Comparison of ENCODE assay signal across 11 cellular contexts in the genomic region with DNA sequence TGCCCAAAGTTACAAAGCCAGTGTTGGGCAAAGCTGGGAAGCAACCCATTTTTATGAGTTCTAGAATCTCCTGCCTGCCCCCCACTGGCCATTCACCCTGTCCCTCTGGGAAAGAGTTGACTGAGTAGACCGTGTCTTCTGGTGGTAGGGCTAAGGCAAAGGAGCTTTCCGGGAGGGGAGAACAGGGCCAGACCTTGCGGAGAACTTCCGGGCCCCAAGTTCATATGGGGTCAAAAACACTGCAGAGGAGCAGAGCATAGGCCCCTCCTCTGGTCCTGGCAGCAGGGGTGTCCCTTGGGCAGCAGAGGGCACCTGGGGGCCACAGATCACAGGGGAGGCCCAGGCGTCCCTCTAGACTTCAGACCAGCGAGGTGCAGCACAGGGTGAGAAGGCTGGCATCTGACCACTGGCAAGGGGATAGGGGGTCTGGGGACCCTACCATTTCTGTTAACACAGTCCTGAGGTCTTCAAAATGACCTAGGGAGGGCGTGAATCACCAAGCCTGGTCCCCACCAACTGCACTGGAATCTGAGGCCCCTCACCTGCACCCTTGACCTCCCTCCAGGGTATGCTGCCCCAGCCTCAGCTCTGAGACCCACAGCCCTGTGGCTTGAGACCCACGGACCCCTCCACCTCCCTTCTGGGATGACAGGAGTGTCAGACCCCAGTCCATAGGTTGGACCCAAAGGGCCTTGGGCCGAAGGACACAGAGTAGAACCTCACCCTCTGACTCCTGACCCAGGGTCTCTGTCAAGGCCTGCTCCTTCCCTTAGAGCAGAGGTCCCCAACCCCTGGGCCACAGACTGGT. TPM values are rescaled to one million over a fixed set of nuclear protein-coding genes. Genes with fewer than 3 reads are reported as not detected.
DNase-seq lines count a peak whose midpoint lies in the region; ATAC-seq, FAIRE-seq and TF ChIP-seq lines count a peak whose summit lies in the region.
"Had no signal": no experiment of that assay in that cellular context is flagged by ENCODE, and none has a peak within 500 bp of the region (broad histone marks: within the 10 kb centered on the region; RNA-seq: fewer than 3 reads in every experiment).

No MANE protein-coding gene starts in this region.

- intact Hi-C loops in right cardiac atrium (cut with DNase I), result no loop called here

- no peak for ATAC-seq in activated T-cell treated with anti-CD3 and anti-CD28 coated beads, Interleukin-2, amount 50 U/mL, for 72 hours (replicated peaks in 1 of 2)
- no peak for ATAC-seq in right cardiac atrium
- no peak for ATAC-seq in stimulated activated naive B cell treated with anti-CD40 and anti-IgM and Interleukin-4, amounts not matched to agents 10 μg/mL and 1 μg/mL and 100 μg/mL, for 72 hours (replicated peaks)

- H3K36me3 ChIP-seq in SU-DHL-6 (ENCODE audit: low read length), result no peaks in the 10 kb centered on the region

- TF ChIP-seq CTCF in SU-DHL-6 (IDR thresholded peaks at IDR 0.05; ENCODE audit: insufficient read depth, low read length, poor library complexity, severe bottlenecking) (no peak), D721Med (IDR thresholded peaks at IDR 0.05; ENCODE audit: insufficient read depth, missing control alignments) (no peak)

- no peaks in the 10 kb centered on the region for H3K27me3 Mint-ChIP-seq in activated T-cell treated with anti-CD3 and anti-CD28 coated beads, Interleukin-2, amount 50 U/mL, for 72 hours (ENCODE audit: low read depth)
- no peaks in the 10 kb centered on the region for H3K27me3 Mint-ChIP-seq in stimulated activated naive B cell treated with anti-CD40 and anti-IgM and Interleukin-4, amounts not matched to agents 10 μg/mL and 1 μg/mL and 100 μg/mL, for 72 hours

- peaks cover 41% of the 10 kb centered on the region for H3K4me1 Mint-ChIP-seq in activated T-cell treated with anti-CD3 and anti-CD28 coated beads, Interleukin-2, amount 50 U/mL, for 72 hours (ENCODE audit: low read depth)
- H3K4me1 Mint-ChIP-seq in stimulated activated naive B cell treated with anti-CD40 and anti-IgM and Interleukin-4, amounts not matched to agents 10 μg/mL and 1 μg/mL and 100 μg/mL, for 72 hours, result peaks cover 39 to 55% of the 10 kb centered on the region in 2 donors

- no peaks in the 10 kb centered on the region for H3K27me3 ChIP-seq in SU-DHL-6 (ENCODE audit: low read length)
- H3K27me3 ChIP-seq in right cardiac atrium (ENCODE audit: control insufficient read depth, insufficient read depth), result no peaks in the 10 kb centered on the region

- H3K79me2 ChIP-seq in SU-DHL-6 (ENCODE audit: insufficient read depth, low read length), result no peaks in the 10 kb centered on the region

- no peak for FAIRE-seq in D721Med (lab: Jason Lieb, UNC)

- no peaks in the 10 kb centered on the region for H3F3A ChIP-seq in SU-DHL-6 (ENCODE audit: insufficient read depth)

- no peak overlapping the region for H3K27ac ChIP-seq in SU-DHL-6 (ENCODE audit: low read depth, low read length)
- no peak overlapping the region for H3K27ac ChIP-seq in right cardiac atrium (ENCODE audit: low read length)

- H3K9ac ChIP-seq in SU-DHL-6 (ENCODE audit: low read length), result no peak overlapping the region

- no peaks in the 10 kb centered on the region for H3K9me3 Mint-ChIP-seq in activated T-cell treated with anti-CD3 and anti-CD28 coated beads, Interleukin-2, amount 50 U/mL, for 72 hours
- no peaks in the 10 kb centered on the region for H3K9me3 Mint-ChIP-seq in stimulated activated naive B cell treated with anti-CD40 and anti-IgM and Interleukin-4, amounts not matched to agents 10 μg/mL and 1 μg/mL and 100 μg/mL, for 72 hours

- no peak overlapping the region for H3K4me3 ChIP-seq in SU-DHL-6 (ENCODE audit: insufficient read depth, low read length, poor library complexity, severe bottlenecking)
- no peak overlapping the region for H3K4me3 ChIP-seq in right cardiac atrium (ENCODE audit: low read length)

- no peak for DNase-seq in activated T-cell treated with anti-CD3 and anti-CD28 coated beads, Interleukin-2, amount 50 U/mL, for 72 hours
- DNase-seq in activated T-cell treated with anti-CD3 and anti-CD28 coated beads, Interleukin-2, amount 50 U/mL, for 48 hours, result no peak
- DNase-seq in right cardiac atrium (peak in 2 of 3 donors; percentile 34 to 58), retina (no peak), NCI-H1048 (lab: John Stamatoyannopoulos, UW) (no peak), D721Med (ENCODE audit: insufficient read length, low spot score) (no peak)
- no peak for DNase-seq in stimulated activated naive B cell treated with anti-CD40 and anti-IgM and Interleukin-4, amounts not matched to agents 10 μg/mL and 1 μg/mL and 100 μg/mL, for 72 hours
- DNase-seq: foreskin melanocyte, MM.1S, RPMI8226 had no signal

- H3K27ac Mint-ChIP-seq in activated T-cell treated with anti-CD3 and anti-CD28 coated beads, Interleukin-2, amount 50 U/mL, for 72 hours, result no peak overlapping the region
- H3K27ac Mint-ChIP-seq in stimulated activated naive B cell treated with anti-CD40 and anti-IgM and Interleukin-4, amounts not matched to agents 10 μg/mL and 1 μg/mL and 100 μg/mL, for 72 hours, result peak overlapping the region; percentile 31

- H4K20me1 ChIP-seq in SU-DHL-6 (ENCODE audit: low read depth, low read length), result no peaks in the 10 kb centered on the region

- no peak overlapping the region for H2AFZ ChIP-seq in SU-DHL-6 (ENCODE audit: low read depth, low read length, severe bottlenecking)

- no peaks in the 10 kb centered on the region for H3K9me2 ChIP-seq in SU-DHL-6 (replicated peaks; ENCODE audit: insufficient read depth, low read length)

- H3K4me2 ChIP-seq in SU-DHL-6 (ENCODE audit: low read depth, low read length, poor library complexity, severe bottlenecking), result peak overlapping the region; percentile 83

- H3K36me3 Mint-ChIP-seq in activated T-cell treated with anti-CD3 and anti-CD28 coated beads, Interleukin-2, amount 50 U/mL, for 72 hours (ENCODE audit: insufficient read depth in 2 of 2), result no peaks in the 10 kb centered on the region
- H3K36me3 Mint-ChIP-seq in stimulated activated naive B cell treated with anti-CD40 and anti-IgM and Interleukin-4, amounts not matched to agents 10 μg/mL and 1 μg/mL and 100 μg/mL, for 72 hours, result peaks cover 6 to 32% of the 10 kb centered on the region in 2 donors

- H3K9me3 ChIP-seq in SU-DHL-6 (ENCODE audit: insufficient read depth, low read length) (no peaks in the 10 kb centered on the region), right cardiac atrium (ENCODE audit: control insufficient read depth, low read length) (no peaks in the 10 kb centered on the region)

- no peaks in the 10 kb centered on the region for H3K4me1 ChIP-seq in right cardiac atrium (ENCODE audit: control insufficient read depth, insufficient read depth, low read length)

- peak overlapping the region; percentile 93 to 96 for H3K4me3 Mint-ChIP-seq in activated T-cell treated with anti-CD3 and anti-CD28 coated beads, Interleukin-2, amount 50 U/mL, for 72 hours
- H3K4me3 Mint-ChIP-seq in stimulated activated naive B cell treated with anti-CD40 and anti-IgM and Interleukin-4, amounts not matched to agents 10 μg/mL and 1 μg/mL and 100 μg/mL, for 72 hours, result peak overlapping the region in 1 of 2 donors; percentile 26

- 88% methylated on average over 9 of the region's 9 CpGs for WGBS in right cardiac atrium

RNA-seq across cellular contexts. Expression of a gene that starts 1.3 kb away (rescaled TPM):
- total RNA-seq in activated T-cell treated with anti-CD3 and anti-CD28 coated beads, Interleukin-2, amount 50 U/mL, for 72 hours, result 10 to 100 TPM; 81.7 to 93.4 TPM
- 10 to 100 TPM; 51.8 to 62.5 (median 59.5) TPM for total RNA-seq in right cardiac atrium
- polyA plus RNA-seq in right cardiac atrium, result 41.2 TPM

RNA-seq across cellular contexts. Expression of a gene that starts 40.3 kb away (rescaled TPM):
- 10 to 100 TPM; 31.9 to 41.3 TPM for total RNA-seq in activated T-cell treated with anti-CD3 and anti-CD28 coated beads, Interleukin-2, amount 50 U/mL, for 72 hours
- total RNA-seq in right cardiac atrium, result 100 to 1,000 TPM in 2 of 4 donors, 10 to 100 TPM in 2; 88.9 to 127 (median 106) TPM
- 228 TPM for polyA plus RNA-seq in right cardiac atrium

Comparison
In these comparisons a context has a peak if more than half of its experiments do, and no peak if none do; other contexts are left out.
1. DNase-seq: peak in right cardiac atrium (2 of 3); none in activated T-cell treated with anti-CD3 and anti-CD28 coated beads, Interleukin-2, amount 50 U/mL, for 72 hours (0 of 2), activated T-cell treated with anti-CD3 and anti-CD28 coated beads, Interleukin-2, amount 50 U/mL, for 48 hours (0 of 2), stimulated activated naive B cell treated with anti-CD40 and anti-IgM and Interleukin-4, amounts not matched to agents 10 μg/mL and 1 μg/mL and 100 μg/mL, for 72 hours (single experiment), retina (single experiment), NCI-H1048 (single experiment) and D721Med (single experiment).